25 cellular contexts compared by ENCODE assay signal in the genomic region with DNA sequence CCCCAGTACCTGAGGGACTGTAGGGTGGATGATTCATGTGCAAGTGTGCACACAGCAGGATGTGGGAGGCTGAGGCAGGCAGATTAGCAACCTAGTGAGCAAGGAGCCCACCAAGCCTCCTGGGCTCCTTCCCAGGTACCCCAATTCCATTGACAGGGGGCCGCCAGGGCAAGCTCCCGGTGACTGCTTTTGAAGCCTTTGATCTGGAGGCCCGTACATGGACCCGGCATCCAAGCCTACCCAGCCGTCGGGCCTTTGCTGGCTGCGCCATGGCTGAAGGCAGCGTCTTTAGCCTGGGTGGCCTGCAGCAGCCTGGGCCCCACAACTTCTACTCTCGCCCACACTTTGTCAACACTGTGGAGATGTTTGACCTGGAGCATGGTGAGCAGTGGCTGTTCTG. TPM values are rescaled to one million over a fixed set of nuclear protein-coding genes. Genes with fewer than 3 reads are reported as not detected.
DNase-seq lines count a peak whose midpoint lies in the region; ATAC-seq, FAIRE-seq and TF ChIP-seq lines count a peak whose summit lies in the region.
"Had no signal": no experiment of that assay in that cellular context is flagged by ENCODE, and none has a peak within 500 bp of the region (broad histone marks: within the 10 kb centered on the region; RNA-seq: fewer than 3 reads in every experiment).

No MANE protein-coding gene starts in this region.

- peaks cover 7% of the 10 kb centered on the region for H3K23me2 ChIP-seq in H1 (ENCODE audit: low read depth, low read length)

- no peak overlapping the region for H4K91ac ChIP-seq in H1 (replicated peaks; ENCODE audit: insufficient read length, low read length)

- no peaks in the 10 kb centered on the region for H3K9me3 Mint-ChIP-seq in activated naive CD8-positive, alpha-beta T cell treated with anti-CD3 and anti-CD28 coated beads, Interleukin-2, amount 50 U/mL, for 24 hours
- H3K9me3 Mint-ChIP-seq in activated naive CD8-positive, alpha-beta T cell treated with anti-CD3 and anti-CD28 coated beads for 36 hours: no peaks in the 10 kb centered on the region
- H3K9me3 Mint-ChIP-seq in neural crest cell: no peaks in the 10 kb centered on the region
- H3K9me3 Mint-ChIP-seq: activated T-cell treated with anti-CD3 and anti-CD28 coated beads, Interleukin-2, amount 50 U/mL, for 4 hours; CD4-positive, alpha-beta T cell had no signal

- WGBS in H1 (ENCODE audit: extremely low coverage in 1 of 2, insufficient coverage in 1 of 2, insufficient read length in 1 of 2, insufficient replicate concordance in 2 of 2, low coverage in 1 of 2, low lambda C conversion rate in 2 of 2, missing lambda C conversion rate in 1 of 2), 2 experiments: 95% methylated on average over 9 of the region's 9 CpGs; no CpG with 5 or more reads in 1 of the 2 experiments

- no peak overlapping the region for H3K9ac ChIP-seq in H1 (replicated peaks in 1 of 4; ENCODE audit: extremely low read depth in 1 of 4, low read depth in 3 of 4, low read length in 3 of 4)

- H3K79me1 ChIP-seq in H1 (ENCODE audit: low read depth, low read length): no peaks in the 10 kb centered on the region

- H3K4me3 Mint-ChIP-seq in activated naive CD8-positive, alpha-beta T cell treated with anti-CD3 and anti-CD28 coated beads, Interleukin-2, amount 50 U/mL, for 24 hours: no peak overlapping the region
- H3K4me3 Mint-ChIP-seq in activated naive CD8-positive, alpha-beta T cell treated with anti-CD3 and anti-CD28 coated beads for 36 hours: no peak overlapping the region
- H3K4me3 Mint-ChIP-seq in neural crest cell: peak overlapping the region; percentile 66
- H3K4me3 Mint-ChIP-seq: activated T-cell treated with anti-CD3 and anti-CD28 coated beads, Interleukin-2, amount 50 U/mL, for 4 hours; CD4-positive, alpha-beta T cell had no signal

- no peaks in the 10 kb centered on the region for H4K20me1 ChIP-seq in H1 (replicated peaks in 1 of 2; ENCODE audit: control insufficient read depth in 1 of 2, insufficient read depth in 2 of 2, low read length in 2 of 2)

- H2BK15ac ChIP-seq in H1 (ENCODE audit: low read length): no peak overlapping the region

- H2BK12ac ChIP-seq in H1 (ENCODE audit: low read depth, low read length): no peak overlapping the region

- no peak for TF ChIP-seq RAD21 in H1 (IDR thresholded peaks at IDR 0.05 in 1 of 2, conservative IDR thresholded peaks at IDR 0.05 in 1 of 2; ENCODE audit: low read depth in 2 of 2, low read length in 2 of 2)

- H3K4ac ChIP-seq in H1 (replicated peaks; ENCODE audit: insufficient read length, low read depth, low read length): no peak overlapping the region

- peaks cover 16% of the 10 kb centered on the region for H3K4me1 Mint-ChIP-seq in activated naive CD8-positive, alpha-beta T cell treated with anti-CD3 and anti-CD28 coated beads, Interleukin-2, amount 50 U/mL, for 24 hours
- H3K4me1 Mint-ChIP-seq in activated naive CD8-positive, alpha-beta T cell treated with anti-CD3 and anti-CD28 coated beads for 36 hours: peaks cover 18% of the 10 kb centered on the region
- H3K4me1 Mint-ChIP-seq in neural crest cell: peaks cover 48% of the 10 kb centered on the region

- H3K14ac ChIP-seq in H1 (ENCODE audit: insufficient read length): no peak overlapping the region

- H4K5ac ChIP-seq in H1 (ENCODE audit: insufficient read length, low read depth, low read length): no peak overlapping the region

- no peak for TF ChIP-seq POLR2A in H1 (IDR thresholded peaks at IDR 0.05; ENCODE audit: control extremely low read depth in 1 of 2, low read depth in 2 of 2, low read length in 2 of 2)

- H3K18ac ChIP-seq in H1 (ENCODE audit: extremely low read depth, low read length): no peak overlapping the region

- ATAC-seq in activated naive CD8-positive, alpha-beta T cell treated with anti-CD3 and anti-CD28 coated beads, Interleukin-2, amount 50 U/mL, for 24 hours: peak; percentile 35
- ATAC-seq: activated T-cell treated with anti-CD3 and anti-CD28 coated beads, Interleukin-2, amount 50 U/mL, for 4 hours had no signal

- H2AK5ac ChIP-seq in H1 (ENCODE audit: low read depth, low read length): no peak overlapping the region

- H3K4me3 ChIP-seq in H1 (ENCODE audit: extremely low read depth in 1 of 4, insufficient read depth in 2 of 4, low read depth in 3 of 4, low read length in 4 of 4): no peak overlapping the region
- H3K4me3 ChIP-seq: MG63 had no signal

- H3K4me1 ChIP-seq in H1 (replicated peaks in 1 of 4; ENCODE audit: control insufficient read depth in 3 of 4, insufficient read depth in 4 of 4, low read length in 3 of 4): peaks cover 0 to 22% (median 13%) of the 10 kb centered on the region in 4 experiments; a peak in 6 of 7 replicates

- H2AFZ ChIP-seq in H1 (ENCODE audit: low read length): no peak overlapping the region

- H3K9me3 ChIP-seq in H1 (ENCODE audit: insufficient read depth in 2 of 2, low read depth in 1 of 2, low read length in 1 of 2): no peaks in the 10 kb centered on the region
- H3K9me3 ChIP-seq: MG63, spleen had no signal

- H2BK5ac ChIP-seq in H1 (ENCODE audit: low read depth, low read length): no peak overlapping the region

- no peaks in the 10 kb centered on the region; a peak in 1 of 7 replicates for H3K27me3 ChIP-seq in H1 (replicated peaks in 1 of 4; ENCODE audit: control insufficient read depth in 3 of 4, extremely low read depth in 1 of 4, insufficient read depth in 3 of 4, low read length in 3 of 4)
- H3K27me3 ChIP-seq: MG63, spleen had no signal

- DNase-seq in activated naive CD8-positive, alpha-beta T cell treated with anti-CD3 and anti-CD28 coated beads, Interleukin-2, amount 50 U/mL, for 24 hours: no peak
- no peak for DNase-seq in activated naive CD8-positive, alpha-beta T cell treated with anti-CD3 and anti-CD28 coated beads for 36 hours
- DNase-seq in H1 (ENCODE audit: low read depth in 1 of 2, low spot score in 2 of 2): no peak
- DNase-seq in neural crest cell (ENCODE audit: low read depth, low spot score): no peak
- no peak for DNase-seq in SIG-M5 (lab: John Stamatoyannopoulos, UW)
- DNase-seq in NCI-H2081 treated with DMSO at 0.1 percent for 48 hours (lab: John Stamatoyannopoulos, UW): no peak
- no peak for DNase-seq in amniotic stem cell (lab: John Stamatoyannopoulos, UW)
- DNase-seq: 8988T; activated CD4-positive, alpha-beta T cell treated with anti-CD3 and anti-CD28 coated beads for 4 hours; activated gamma-delta T cell treated with Interleukin-2 at 50 U/mL for 16 hours; activated T-cell treated with anti-CD3 and anti-CD28 coated beads, Interleukin-2, amount 50 U/mL, for 4 hours; CD4-positive, alpha-beta T cell; effector CD4-positive, alpha-beta T cell; KBM-7; MG63; NCI-H446 treated with DMSO at 0.1 percent for 48 hours; occipital lobe; spleen; T-helper 2 cell had no signal

- H3K56ac ChIP-seq in H1 (replicated peaks; ENCODE audit: insufficient read length, low read depth, low read length): no peak overlapping the region

- H4K8ac ChIP-seq in H1 (ENCODE audit: extremely low read depth, insufficient read depth, low read length): no peak overlapping the region

- no peak overlapping the region for H2BK20ac ChIP-seq in H1 (ENCODE audit: low read length)

- H2BK120ac ChIP-seq in H1 (replicated peaks; ENCODE audit: low read depth, low read length): no peak overlapping the region

- CTCF ChIA-PET in H1 (lab: Charles Lee; ENCODE audit: partially characterized antibody): interaction anchor here (0.7 to 1.8 kb wide), 2 partner anchors 82 to 275 kb away, joined by 4 read pairs; no protein-coding TSS in a partner anchor

- TF ChIP-seq EP300 in H1 (IDR thresholded peaks at IDR 0.05; ENCODE audit: borderline replicate concordance in 1 of 2, low read depth in 2 of 2, low read length in 2 of 2): no peak

- TF ChIP-seq CTCF in H1 (IDR thresholded peaks at IDR 0.05; ENCODE audit: control extremely low read depth in 1 of 3, insufficient read depth in 1 of 3, low read depth in 1 of 3, low read length in 3 of 3): no peak
- TF ChIP-seq CTCF in neural crest cell (conservative IDR thresholded peaks at IDR 0.05): no peak

- H3K36me3 Mint-ChIP-seq in activated naive CD8-positive, alpha-beta T cell treated with anti-CD3 and anti-CD28 coated beads, Interleukin-2, amount 50 U/mL, for 24 hours (ENCODE audit: low read depth): no peaks in the 10 kb centered on the region
- no peaks in the 10 kb centered on the region for H3K36me3 Mint-ChIP-seq in activated naive CD8-positive, alpha-beta T cell treated with anti-CD3 and anti-CD28 coated beads for 36 hours
- H3K36me3 Mint-ChIP-seq in neural crest cell (ENCODE audit: low read depth): no peaks in the 10 kb centered on the region

- no peak for FAIRE-seq in H1 (lab: Jason Lieb, UNC)
- FAIRE-seq: colon, D721Med, HTR-8/SVneo had no signal

- 0 out of 2 replicates have a peak overlapping the region, but pooled peaks have one; percentile 24 for H3K27ac ChIP-seq in H1 (ENCODE audit: low read depth, low read length)
- H3K27ac ChIP-seq in temporal lobe (ENCODE audit: low read depth, low read length): peak overlapping the region; percentile 44
- H3K27ac ChIP-seq: epithelial cell of prostate had no signal

- no peaks in the 10 kb centered on the region for H3K36me3 ChIP-seq in H1 (ENCODE audit: control insufficient read depth in 2 of 4, insufficient read depth in 4 of 4, low read length in 3 of 4)
- H3K36me3 ChIP-seq: MG63 had no signal

- H3K23ac ChIP-seq in H1 (ENCODE audit: insufficient read length): no peak overlapping the region

- H3K27ac Mint-ChIP-seq in activated naive CD8-positive, alpha-beta T cell treated with anti-CD3 and anti-CD28 coated beads, Interleukin-2, amount 50 U/mL, for 24 hours: no peak overlapping the region
- H3K27ac Mint-ChIP-seq in activated naive CD8-positive, alpha-beta T cell treated with anti-CD3 and anti-CD28 coated beads for 36 hours: no peak overlapping the region
- no peak overlapping the region for H3K27ac Mint-ChIP-seq in neural crest cell (ENCODE audit: unreplicated experiment)
- H3K27ac Mint-ChIP-seq: CD4-positive, alpha-beta T cell had no signal

- peaks cover 7% of the 10 kb centered on the region for H3K27me3 Mint-ChIP-seq in activated naive CD8-positive, alpha-beta T cell treated with anti-CD3 and anti-CD28 coated beads, Interleukin-2, amount 50 U/mL, for 24 hours
- peaks cover 4% of the 10 kb centered on the region for H3K27me3 Mint-ChIP-seq in activated naive CD8-positive, alpha-beta T cell treated with anti-CD3 and anti-CD28 coated beads for 36 hours
- H3K27me3 Mint-ChIP-seq in neural crest cell (ENCODE audit: low read depth): no peaks in the 10 kb centered on the region

- no peaks in the 10 kb centered on the region for H3K79me2 ChIP-seq in H1 (ENCODE audit: control insufficient read depth in 1 of 2, insufficient read depth in 2 of 2, low read length in 2 of 2)

- POLR2A ChIA-PET in H1 (lab: Charles Lee; ENCODE audit: partially characterized antibody): interaction anchor here (0.6 to 2.2 kb wide), 2 partner anchors 295 to 426 kb away, joined by 3 to 6 read pairs; partner anchors contain the start of gene DAG1

- H3K4me2 ChIP-seq in H1 (ENCODE audit: insufficient read depth in 1 of 2, low read depth in 2 of 2, low read length in 2 of 2): no peak overlapping the region

RNA-seq across cellular contexts. Expression of gene KLHDC8B, which starts 3.2 kb away (rescaled TPM):
- total RNA-seq in activated naive CD8-positive, alpha-beta T cell treated with anti-CD3 and anti-CD28 coated beads for 36 hours: 1 to 10 TPM; 3.4 TPM
- 15.8 and 18.1 TPM in 2 replicates for total RNA-seq in H1 (2021; fragmentation: NEBNext Ultra II Directional; extraction: Animal tissue kit (Norgen Biotek cat#: 25700))
- polyA plus RNA-seq in H1 (2011; rRNA removed): 20.9 and 21.3 TPM in 2 replicates
- polyA plus RNA-seq in H1 (2011; cell fraction: cytosol; rRNA removed): 25.3 TPM
- polyA plus RNA-seq in H1 (2011; cell fraction: nucleus; rRNA removed): 22.4 TPM
- 17.2 to 19.3 TPM (median 17.6 TPM) in 4 replicates for polyA plus RNA-seq in H1 (2012, experiment 1 of 2)
- polyA plus RNA-seq in H1 (2012, experiment 2 of 2): 19.4 TPM
- polyA plus RNA-seq in H1 (2013, experiment 1 of 2): 6.9 TPM
- 6.6 TPM for polyA plus RNA-seq in H1 (2013, experiment 2 of 2)
- 15.4 and 17.4 TPM in 2 replicates for polyA minus RNA-seq in H1 (2011; rRNA and poly(A)+ RNA removed)
- polyA minus RNA-seq in H1 (2011; cell fraction: cytosol; rRNA and poly(A)+ RNA removed): 11.4 TPM
- 19.8 TPM for polyA minus RNA-seq in H1 (2011; cell fraction: nucleus; rRNA and poly(A)+ RNA removed)
- 44.9 and 45.2 TPM in 2 replicates for total RNA-seq in neural crest cell
- 15.5 TPM for total RNA-seq in temporal lobe

RNA-seq across cellular contexts. Expression of gene CCDC71, which starts 8.5 kb away (rescaled TPM):
- total RNA-seq in activated naive CD8-positive, alpha-beta T cell treated with anti-CD3 and anti-CD28 coated beads for 36 hours: 10 to 100 TPM; 30.0 to 30.9 TPM
- 26.7 and 27.6 TPM in 2 replicates for total RNA-seq in H1 (2021; fragmentation: NEBNext Ultra II Directional; extraction: Animal tissue kit (Norgen Biotek cat#: 25700))
- 57.4 and 70.7 TPM in 2 replicates for polyA plus RNA-seq in H1 (2011; rRNA removed)
- polyA plus RNA-seq in H1 (2011; cell fraction: cytosol; rRNA removed): 56.0 TPM
- 49.3 TPM for polyA plus RNA-seq in H1 (2011; cell fraction: nucleus; rRNA removed)
- 19.0 to 33.3 TPM (median 30.0 TPM) in 4 replicates for polyA plus RNA-seq in H1 (2012, experiment 1 of 2)
- polyA plus RNA-seq in H1 (2012, experiment 2 of 2): 30.3 TPM
- polyA plus RNA-seq in H1 (2013, experiment 1 of 2): 22.3 TPM
- polyA plus RNA-seq in H1 (2013, experiment 2 of 2): 20.5 TPM
- 58.9 and 67.1 TPM in 2 replicates for polyA minus RNA-seq in H1 (2011; rRNA and poly(A)+ RNA removed)
- polyA minus RNA-seq in H1 (2011; cell fraction: cytosol; rRNA and poly(A)+ RNA removed): 31.9 TPM
- polyA minus RNA-seq in H1 (2011; cell fraction: nucleus; rRNA and poly(A)+ RNA removed): 58.1 TPM
- total RNA-seq in neural crest cell: 26.0 and 29.4 TPM in 2 replicates
- total RNA-seq in temporal lobe: 13.0 TPM

RNA-seq across cellular contexts. Expression of gene LAMB2, which starts 41.7 kb away (rescaled TPM):
- not detected for total RNA-seq in activated naive CD8-positive, alpha-beta T cell treated with anti-CD3 and anti-CD28 coated beads for 36 hours
- total RNA-seq in H1 (2021; fragmentation: NEBNext Ultra II Directional; extraction: Animal tissue kit (Norgen Biotek cat#: 25700)): 107 and 112 TPM in 2 replicates
- polyA plus RNA-seq in H1 (2011; rRNA removed): 153 and 224 TPM in 2 replicates
- 124 TPM for polyA plus RNA-seq in H1 (2011; cell fraction: cytosol; rRNA removed)
- 1,121 TPM for polyA plus RNA-seq in H1 (2011; cell fraction: nucleus; rRNA removed)
- 112 to 172 TPM (median 163 TPM) in 4 replicates for polyA plus RNA-seq in H1 (2012, experiment 1 of 2)
- polyA plus RNA-seq in H1 (2012, experiment 2 of 2): 131 TPM
- 221 TPM for polyA plus RNA-seq in H1 (2013, experiment 1 of 2)
- 172 TPM for polyA plus RNA-seq in H1 (2013, experiment 2 of 2)
- polyA minus RNA-seq in H1 (2011; rRNA and poly(A)+ RNA removed): 291 and 340 TPM in 2 replicates
- 78.2 TPM for polyA minus RNA-seq in H1 (2011; cell fraction: cytosol; rRNA and poly(A)+ RNA removed)
- 105 TPM for polyA minus RNA-seq in H1 (2011; cell fraction: nucleus; rRNA and poly(A)+ RNA removed)
- total RNA-seq in neural crest cell (108 and 120 TPM in 2 replicates), temporal lobe (56.3 TPM)
- total RNA-seq: activated CD8-positive, alpha-beta memory T cell treated with anti-CD3 and anti-CD28 coated beads for 36 hours had no signal

RNA-seq across cellular contexts. Expression of gene USP19, which starts 54.0 kb away (rescaled TPM):
- total RNA-seq in activated naive CD8-positive, alpha-beta T cell treated with anti-CD3 and anti-CD28 coated beads for 36 hours: 10 to 100 TPM; 50.8 to 55.5 TPM
- total RNA-seq in H1 (2021; fragmentation: NEBNext Ultra II Directional; extraction: Animal tissue kit (Norgen Biotek cat#: 25700)): 64.9 and 65.8 TPM in 2 replicates
- 46.4 and 59.2 TPM in 2 replicates for polyA plus RNA-seq in H1 (2011; rRNA removed)
- polyA plus RNA-seq in H1 (2011; cell fraction: cytosol; rRNA removed): 54.8 TPM
- 176 TPM for polyA plus RNA-seq in H1 (2011; cell fraction: nucleus; rRNA removed)
- polyA plus RNA-seq in H1 (2012, experiment 1 of 2): 34.4 to 50.4 TPM (median 45.8 TPM) in 4 replicates
- 46.4 TPM for polyA plus RNA-seq in H1 (2012, experiment 2 of 2)
- polyA plus RNA-seq in H1 (2013, experiment 1 of 2): 21.8 TPM
- polyA plus RNA-seq in H1 (2013, experiment 2 of 2): 20.5 TPM
- polyA minus RNA-seq in H1 (2011; rRNA and poly(A)+ RNA removed): 121 and 123 TPM in 2 replicates
- 49.3 TPM for polyA minus RNA-seq in H1 (2011; cell fraction: cytosol; rRNA and poly(A)+ RNA removed)
- polyA minus RNA-seq in H1 (2011; cell fraction: nucleus; rRNA and poly(A)+ RNA removed): 43.4 TPM
- total RNA-seq in neural crest cell (71.8 and 72.6 TPM in 2 replicates), temporal lobe (42.8 TPM)

Comparison
In these comparisons a context has a peak if more than half of its experiments do, and no peak if none do; other contexts are left out.
1. RNA of gene LAMB2, which starts 41.7 kb away (total RNA-seq): 108 to 120 TPM in neural crest cell, 107 to 112 TPM in H1 and 56.3 TPM in temporal lobe (single experiment); not detected in activated naive CD8-positive, alpha-beta T cell treated with anti-CD3 and anti-CD28 coated beads for 36 hours; every median in the first group is over 10 times any median in the second.